Comparison of ENCODE assay signal across 7 cellular contexts in the genomic region with DNA sequence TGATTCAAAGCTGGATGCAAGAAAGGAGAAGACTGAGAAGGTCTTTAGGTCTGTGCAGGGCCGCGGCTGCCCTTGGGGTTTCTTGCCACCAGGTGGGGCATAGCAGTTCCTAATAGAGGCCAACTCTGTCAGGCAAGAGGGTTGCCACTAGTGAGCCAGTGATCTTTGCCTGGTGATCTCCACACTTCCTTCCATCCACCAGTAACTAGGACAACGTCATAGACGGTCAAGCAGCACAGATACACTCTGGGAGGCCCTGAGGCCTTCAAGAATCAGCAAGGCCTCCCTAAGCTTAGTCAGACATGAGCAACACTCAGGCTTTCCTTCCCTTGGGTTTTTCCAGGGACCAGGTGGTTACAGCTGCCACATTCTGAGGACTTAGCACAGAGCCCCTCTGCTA. TPM values are rescaled to one million over a fixed set of nuclear protein-coding genes. Genes with fewer than 3 reads are reported as not detected.
DNase-seq lines count a peak whose midpoint lies in the region; ATAC-seq and TF ChIP-seq lines count a peak whose summit lies in the region.

No MANE protein-coding gene starts in this region.

- H3K4me1 ChIP-seq in body of pancreas (peaks cover 7% of the 10 kb centered on the region), osteoblast (ENCODE audit: insufficient read depth, low read length) (peaks cover 14% of the 10 kb centered on the region)

- H3K79me2 ChIP-seq in osteoblast (ENCODE audit: insufficient read depth, low read length) = no peaks in the 10 kb centered on the region

- no peak for ATAC-seq in body of pancreas
- ATAC-seq in HG03139 (IDR thresholded peaks at IDR 0.05; ENCODE audit: unreplicated experiment) = no peak

- no peak for TF ChIP-seq POLR2A in body of pancreas (IDR thresholded peaks at IDR 0.05)

- no peak overlapping the region for H3K4me2 ChIP-seq in osteoblast (ENCODE audit: insufficient read depth, low read length)

- no peaks in the 10 kb centered on the region for H4K20me1 ChIP-seq in osteoblast (ENCODE audit: insufficient read depth, low read length)

- H3K9me3 ChIP-seq in body of pancreas = no peaks in the 10 kb centered on the region
- H3K9me3 ChIP-seq in osteoblast (ENCODE audit: low read depth, low read length) = no peaks in the 10 kb centered on the region

- no peak overlapping the region for H3K4me3 ChIP-seq in body of pancreas
- H3K4me3 ChIP-seq in osteoblast (ENCODE audit: insufficient read depth, low read length) = no peak overlapping the region

- 50% methylated on average over 4 of the region's 4 CpGs; no CpG with 5 or more reads in 1 of the 2 donors for WGBS in body of pancreas, 2 donors

- H3K36me3 ChIP-seq in body of pancreas (replicated peaks in 1 of 2; ENCODE audit: insufficient read depth in 1 of 2, low read depth in 2 of 2) = no peaks in the 10 kb centered on the region
- no peaks in the 10 kb centered on the region for H3K36me3 ChIP-seq in osteoblast (ENCODE audit: insufficient read depth, low read length)

- no peaks in the 10 kb centered on the region for H3K27me3 ChIP-seq in body of pancreas
- H3K27me3 ChIP-seq in osteoblast (ENCODE audit: insufficient read depth, low read length) = no peaks in the 10 kb centered on the region

- DNase-seq in HuH-7.5 (ENCODE audit: low spot score) (peak; percentile 49), T1000 (lab: John Stamatoyannopoulos, UW) (peak; percentile 51), body of pancreas (peak; percentile 23 to 53 (median 34)), osteoblast (ENCODE audit: insufficient read length, low spot score, missing footprints) (no peak), NCI-H524 treated with DMSO at 0.1 percent for 48 hours (lab: John Stamatoyannopoulos, UW) (no peak), middle frontal gyrus (ENCODE audit: extremely low spot score, low spot score) (no peak)

- no peak overlapping the region for H2AFZ ChIP-seq in osteoblast (ENCODE audit: low read length)

- intact Hi-C loops in body of pancreas (cut with DNase I) = no loop called here

- TF ChIP-seq CTCF in body of pancreas (IDR thresholded peaks at IDR 0.05) = peak in 6 of 7 experiments; percentile 14 to 44 (median 30)
- TF ChIP-seq CTCF in osteoblast (IDR thresholded peaks at IDR 0.05; ENCODE audit: extremely low read depth, low read depth, low read length) = peak; percentile 32

- H3K27ac ChIP-seq in body of pancreas (no peak overlapping the region), osteoblast (ENCODE audit: low read depth, low read length) (no peak overlapping the region)

RNA-seq across cellular contexts. Expression of gene ATP2B4, which starts 32.9 kb away (rescaled TPM):
- total RNA-seq in body of pancreas = 10 to 100 TPM; 27.5 to 31.3 TPM
- 112 and 124 TPM in 2 replicates for total RNA-seq in osteoblast

Comparison
In these comparisons a context has a peak if more than half of its experiments do, and no peak if none do; other contexts are left out.
1. DNase-seq: peak in HuH-7.5 (single experiment), T1000 (single experiment) and body of pancreas (4 of 4); none in osteoblast (single experiment), NCI-H524 treated with DMSO at 0.1 percent for 48 hours (single experiment) and middle frontal gyrus (single experiment).